In the genomic region with DNA sequence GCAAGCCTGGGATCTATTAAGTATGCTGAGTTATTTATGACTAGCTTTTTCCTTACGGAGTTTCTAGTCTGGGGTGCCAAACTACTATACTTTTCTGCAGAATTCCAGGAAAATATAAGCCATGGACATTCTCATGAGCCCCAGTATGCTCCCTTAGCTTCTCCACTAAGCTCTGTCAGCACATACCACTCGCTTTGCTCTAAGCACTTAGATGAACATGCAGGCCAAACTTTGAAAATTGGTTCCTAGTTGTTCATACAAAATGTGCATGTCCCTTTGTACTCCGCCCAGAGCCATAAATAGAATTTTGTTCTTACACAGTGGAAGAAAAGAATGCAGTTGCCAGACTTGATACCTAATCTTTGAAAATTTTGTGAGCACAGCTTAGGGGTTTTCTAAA, we compare ENCODE assay signal across 24 cellular contexts.
"Had no signal": no experiment of that assay in that cellular context is flagged by ENCODE, and none has a peak within 500 bp of the region (broad histone marks: within the 10 kb centered on the region; RNA-seq: fewer than 3 reads in every experiment).

No MANE protein-coding gene starts in this region.

- H3K36me3 ChIP-seq: left lung, sigmoid colon, spleen, thoracic aorta, vagina had no signal

- DNase-seq: activated CD4-positive, alpha-beta memory T cell treated with anti-CD3 and anti-CD28 coated beads, Interleukin-2, amount 10 ng/mL, durations not matched to agents 7 days and 5 days; activated CD4-positive, alpha-beta T cell treated with anti-CD3 and anti-CD28 coated beads, Interleukin-2, amount 10 ng/mL, durations not matched to agents 24 days and 14 days; activated effector memory CD4-positive, alpha-beta T cell treated with Interleukin-2 at 50 U/mL for 16 hours; activated naive CD4-positive, alpha-beta T cell treated with anti-CD3 and anti-CD28 coated beads for 36 hours; activated naive CD8-positive, alpha-beta T cell treated with anti-CD3 and anti-CD28 coated beads, Interleukin-2, amount 10 ng/mL, durations not matched to agents 7 days and 5 days; activated T-cell treated with anti-CD3 and anti-CD28 coated beads, Interleukin-2, amount 50 U/mL, for 72 hours; amygdala; caudate nucleus; effector CD8-positive, alpha-beta T cell; kidney glomerular epithelial cell; left lung; mammary epithelial cell; midbrain; occipital lobe; posterior cingulate gyrus; sigmoid colon; spleen; stimulated activated CD4-positive, alpha-beta T cell treated with anti-CD3 and anti-CD28 coated beads, Interleukin-4, amount 100 ng/mL, for 1 hour; stimulated activated naive CD4-positive, alpha-beta T cell treated with Interleukin-2 at 50 U/mL for 16 hours had no signal

- ATAC-seq: activated CD4-positive, CD25-positive, alpha-beta regulatory T cell treated with anti-CD3 and anti-CD28 coated beads, Interleukin-2, amount 50 U/mL, for 24 hours; activated T-cell treated with anti-CD3 and anti-CD28 coated beads, Interleukin-2, amount 50 U/mL, for 72 hours; esophagus mucosa; left lung had no signal

- H3K4me3 ChIP-seq: left lung, sigmoid colon, spleen, thoracic aorta, vagina had no signal

- H3K27me3 ChIP-seq: left lung, sigmoid colon, spleen, vagina had no signal

- H3K27ac ChIP-seq: left lung, spleen, thoracic aorta, vagina, VCaP had no signal
